Comparison of ENCODE assay signal across 8 cellular contexts in genomic region chr3:138923531-138923994, GRCh38. TPM values are rescaled to one million over a fixed set of nuclear protein-coding genes. Genes with fewer than 3 reads are reported as not detected.
DNase-seq lines count a peak whose midpoint lies in the region; ATAC-seq and TF ChIP-seq lines count a peak whose summit lies in the region.

No MANE protein-coding gene starts in this region.

- H3K9me3 ChIP-seq in PC-9 (ENCODE audit: insufficient read depth, low read depth) (no peaks in the 10 kb centered on the region), fibroblast of lung (ENCODE audit: control insufficient read depth, insufficient read depth, low read depth, low read length) (no peaks in the 10 kb centered on the region), neutrophil (no peaks in the 10 kb centered on the region)

- peak; percentile 92 for TF ChIP-seq CTCF in PC-9 (conservative IDR thresholded peaks at IDR 0.05)
- TF ChIP-seq CTCF in fibroblast of lung (conservative IDR thresholded peaks at IDR 0.05 in 1 of 2, IDR thresholded peaks at IDR 0.05 in 1 of 2; ENCODE audit: low read depth in 1 of 2, low read length in 2 of 2): peak; percentile 91 to 93
- peak; percentile 91 for TF ChIP-seq CTCF in neutrophil (IDR thresholded peaks at IDR 0.05)

- H2AFZ ChIP-seq in PC-9: no peak overlapping the region
- peak overlapping the region; percentile 79 for H2AFZ ChIP-seq in fibroblast of lung (ENCODE audit: low read length)

- H3K4me1 ChIP-seq in PC-9 (replicated peaks; ENCODE audit: insufficient read depth) (peaks cover 30% of the 10 kb centered on the region), fibroblast of lung (ENCODE audit: control insufficient read depth, extremely low read depth, insufficient read depth, low read length) (peaks cover 4% of the 10 kb centered on the region), neutrophil (ENCODE audit: control insufficient read depth in 1 of 2, insufficient read depth in 1 of 2, low read depth in 1 of 2, low read length in 1 of 2) (no peaks in the 10 kb centered on the region)

- DNase-seq in DMS53 (lab: John Stamatoyannopoulos, UW) (peak; percentile 83), KG1 (lab: John Stamatoyannopoulos, UW) (peak; percentile 72), PC-9 (peak; percentile 67 to 85), fibroblast of lung (ENCODE audit: low read depth in 2 of 2) (peak; percentile 72 to 86), substantia nigra (lab: John Stamatoyannopoulos, UW) (peak in 44 of 49 donors; percentile 2 to 81 (median 46))
- peak; percentile 82 for DNase-seq in activated T-cell treated with anti-CD3 and anti-CD28 coated beads, Interleukin-2, amount 50 U/mL, for 1 hour

- no peaks in the 10 kb centered on the region for H3K9me2 ChIP-seq in PC-9 (ENCODE audit: insufficient read depth)

- POLR2A ChIA-PET in PC-9 (lab: Charles Lee; ENCODE audit: unreplicated experiment): no interaction called here

- H3K27me3 ChIP-seq in PC-9 (ENCODE audit: insufficient read depth, low read depth): no peaks in the 10 kb centered on the region
- H3K27me3 ChIP-seq in fibroblast of lung (ENCODE audit: control insufficient read depth, insufficient read depth, low read length): no peaks in the 10 kb centered on the region
- H3K27me3 ChIP-seq in neutrophil: peaks cover 13% of the 10 kb centered on the region

- intact Hi-C loops in PC-9 (cut with micrococcal nuclease; ENCODE audit: unreplicated experiment): loop anchor here (1.0 to 5.0 kb wide), 6 partner anchors 224 to 856 kb away; partner anchors contain the start of genes ARMC8 and MRPS22

- ATAC-seq in GM21619 (IDR thresholded peaks at IDR 0.05; ENCODE audit: unreplicated experiment): peak; percentile 88

- peak overlapping the region; percentile 23; the same call in 1 of the 2 replicates for H3K4me2 ChIP-seq in PC-9
- no peak overlapping the region for H3K4me2 ChIP-seq in fibroblast of lung (ENCODE audit: extremely low read depth, insufficient read depth, low read length)

- H3F3A ChIP-seq in PC-9 (ENCODE audit: insufficient read depth, low read depth): peaks cover 22% of the 10 kb centered on the region

- H3K36me3 ChIP-seq in PC-9 (ENCODE audit: low read depth) (no peaks in the 10 kb centered on the region), fibroblast of lung (ENCODE audit: control insufficient read depth, insufficient read depth, low read length) (no peaks in the 10 kb centered on the region), neutrophil (no peaks in the 10 kb centered on the region)

- H4K20me1 ChIP-seq in PC-9 (ENCODE audit: insufficient read depth): no peaks in the 10 kb centered on the region
- H4K20me1 ChIP-seq in fibroblast of lung (ENCODE audit: control insufficient read depth, extremely low read depth, insufficient read depth, low read length): no peaks in the 10 kb centered on the region

- CTCF ChIA-PET in PC-9 (lab: Charles Lee): interaction anchor here (0.5 to 3.3 kb wide), 17 partner anchors 8 to 1963 kb away, joined by 3 to 22 read pairs (median 6); partner anchors contain the start of genes CEP70 and ESYT3

- BruUV-seq in PC-9 (replicated peaks; lab: Mats Ljungman, UMichigan): no TSS peak

- H3K79me2 ChIP-seq in PC-9 (ENCODE audit: low read depth) (no peaks in the 10 kb centered on the region), fibroblast of lung (ENCODE audit: control insufficient read depth, insufficient read depth, low read length) (no peaks in the 10 kb centered on the region)

- H3K27ac ChIP-seq in PC-9: no peak overlapping the region
- no peak overlapping the region for H3K27ac ChIP-seq in fibroblast of lung (ENCODE audit: insufficient read depth, low read length)
- no peak overlapping the region for H3K27ac ChIP-seq in neutrophil
- no peak overlapping the region for H3K27ac ChIP-seq in substantia nigra (ENCODE audit: low read depth, low read length, poor library complexity, severe bottlenecking)

- H3K9ac ChIP-seq in fibroblast of lung (ENCODE audit: insufficient read depth, low read length): no peak overlapping the region

- no peak overlapping the region for H3K4me3 ChIP-seq in PC-9
- H3K4me3 ChIP-seq in fibroblast of lung (replicated peaks in 1 of 4; ENCODE audit: control extremely low read depth in 1 of 4, insufficient read depth in 1 of 4, low read depth in 3 of 4, low read length in 4 of 4): no peak overlapping the region
- no peak overlapping the region for H3K4me3 ChIP-seq in neutrophil (ENCODE audit: low read depth in 1 of 2, low read length in 1 of 2)

RNA-seq across cellular contexts. Expression of gene FOXL2, which starts 23.4 kb away (rescaled TPM):
- total RNA-seq in PC-9 (2021) (not detected in 2 replicates), fibroblast of lung (under 0.01 TPM in 2 replicates)
- polyA plus RNA-seq in fibroblast of lung: 0.02 and 0.03 TPM in 2 replicates
- polyA plus RNA-seq in fibroblast of lung (2012): 0.06 and 0.07 TPM in 2 replicates
- polyA minus RNA-seq in fibroblast of lung (ENCODE audit: low replicate concordance): not detected in 2 replicates

RNA-seq across cellular contexts. Expression of gene FOXL2NB, which starts 23.5 kb away (rescaled TPM):
- total RNA-seq in PC-9 (2021) (0.09 and 0.18 TPM in 2 replicates), fibroblast of lung (not detected in 2 replicates)
- 0.03 TPM in 1 of 2 replicates, not detected in the other for polyA plus RNA-seq in fibroblast of lung
- not detected in 2 replicates for polyA plus RNA-seq in fibroblast of lung (2012)
- polyA minus RNA-seq in fibroblast of lung (ENCODE audit: low replicate concordance): not detected in 2 replicates
